ENCODE assay signal across 1 cellular context in genomic region chr20:3925113-3925695, GRCh38.
TF ChIP-seq lines count a peak whose summit lies in the region.

No MANE protein-coding gene starts in this region.

TF ChIP-seq in IMR-90, 13 proteins besides CTCF, POLR2A, EP300 and RAD21 (continued from another document):
- TF ChIP-seq USF2 (IDR thresholded peaks at IDR 0.05; ENCODE audit: low read depth, low read length), result no peak
- TF ChIP-seq RFX5 (IDR thresholded peaks at IDR 0.05; ENCODE audit: low read depth, low read length), result no peak
- TF ChIP-seq CHD1 (IDR thresholded peaks at IDR 0.05; ENCODE audit: low read depth, low read length), result no peak
- TF ChIP-seq SMC3 (IDR thresholded peaks at IDR 0.05; ENCODE audit: low read depth, low read length), result no peak
- TF ChIP-seq MAZ (IDR thresholded peaks at IDR 0.05; ENCODE audit: borderline replicate concordance, low read depth, low read length), result no peak
- no peak for TF ChIP-seq FOS (IDR thresholded peaks at IDR 0.05; ENCODE audit: low read depth, low read length)
- no peak for TF ChIP-seq CEBPB (IDR thresholded peaks at IDR 0.05; ENCODE audit: low read depth, low read length)
- TF ChIP-seq, protein P1, sequence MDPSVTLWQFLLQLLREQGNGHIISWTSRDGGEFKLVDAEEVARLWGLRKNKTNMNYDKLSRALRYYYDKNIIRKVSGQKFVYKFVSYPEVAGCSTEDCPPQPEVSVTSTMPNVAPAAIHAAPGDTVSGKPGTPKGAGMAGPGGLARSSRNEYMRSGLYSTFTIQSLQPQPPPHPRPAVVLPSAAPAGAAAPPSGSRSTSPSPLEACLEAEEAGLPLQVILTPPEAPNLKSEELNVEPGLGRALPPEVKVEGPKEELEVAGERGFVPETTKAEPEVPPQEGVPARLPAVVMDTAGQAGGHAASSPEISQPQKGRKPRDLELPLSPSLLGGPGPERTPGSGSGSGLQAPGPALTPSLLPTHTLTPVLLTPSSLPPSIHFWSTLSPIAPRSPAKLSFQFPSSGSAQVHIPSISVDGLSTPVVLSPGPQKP (IDR thresholded peaks at IDR 0.05; ENCODE audit: borderline replicate concordance, low read depth, low read length), result no peak
- TF ChIP-seq MAFK (IDR thresholded peaks at IDR 0.05; ENCODE audit: low read depth, low read length), result no peak
- no peak for TF ChIP-seq BHLHE40 (IDR thresholded peaks at IDR 0.05; ENCODE audit: low read depth, low read length)
- TF ChIP-seq MXI1 (IDR thresholded peaks at IDR 0.05; ENCODE audit: borderline replicate concordance, low read depth, low read length), result no peak
- no peak for TF ChIP-seq NFE2L2 (IDR thresholded peaks at IDR 0.05; ENCODE audit: low read depth, low read length)
